ENCODE assay signal across 8 cellular contexts in genomic region chr4:187192266-187192665, GRCh38.
"Had no signal": no experiment of that assay in that cellular context is flagged by ENCODE, and none has a peak within 500 bp of the region (broad histone marks: within the 10 kb centered on the region; RNA-seq: fewer than 3 reads in every experiment).

No MANE protein-coding gene starts in this region.

- DNase-seq: GDM1, GF-D8 had no signal

- ATAC-seq: GM12878 had no signal

- FAIRE-seq: G401.6, GM12878, GM12891, GM12892, GM18507, GM19239 had no signal

- H3K4me3 ChIP-seq: GM12878 had no signal
